Comparison of ENCODE assay signal across 1 cellular context in the genomic region with DNA sequence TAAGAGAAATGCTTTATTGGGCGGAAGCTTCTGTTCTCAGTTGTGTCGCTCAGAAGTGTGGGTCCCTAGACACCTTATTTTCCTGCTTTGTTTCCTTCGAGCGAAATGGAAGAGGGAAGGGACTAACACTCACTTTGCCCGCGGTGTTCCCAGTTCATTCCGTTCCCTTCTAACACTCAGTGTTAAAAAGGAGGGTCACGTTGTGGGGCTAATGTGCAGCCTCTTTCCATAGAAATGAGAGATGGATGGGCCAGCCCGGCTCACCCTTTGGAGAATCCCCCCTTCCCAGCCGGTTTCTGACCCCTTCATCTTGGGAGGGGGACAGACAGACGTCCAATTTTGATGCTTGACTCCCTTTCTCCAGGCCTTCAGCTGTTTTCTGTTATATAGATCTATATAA.
TF ChIP-seq lines count a peak whose summit lies in the region.

No MANE protein-coding gene starts in this region.

TF ChIP-seq in GM12878, 131 proteins besides CTCF, POLR2A, EP300 and RAD21:
- TF ChIP-seq, protein P1, sequence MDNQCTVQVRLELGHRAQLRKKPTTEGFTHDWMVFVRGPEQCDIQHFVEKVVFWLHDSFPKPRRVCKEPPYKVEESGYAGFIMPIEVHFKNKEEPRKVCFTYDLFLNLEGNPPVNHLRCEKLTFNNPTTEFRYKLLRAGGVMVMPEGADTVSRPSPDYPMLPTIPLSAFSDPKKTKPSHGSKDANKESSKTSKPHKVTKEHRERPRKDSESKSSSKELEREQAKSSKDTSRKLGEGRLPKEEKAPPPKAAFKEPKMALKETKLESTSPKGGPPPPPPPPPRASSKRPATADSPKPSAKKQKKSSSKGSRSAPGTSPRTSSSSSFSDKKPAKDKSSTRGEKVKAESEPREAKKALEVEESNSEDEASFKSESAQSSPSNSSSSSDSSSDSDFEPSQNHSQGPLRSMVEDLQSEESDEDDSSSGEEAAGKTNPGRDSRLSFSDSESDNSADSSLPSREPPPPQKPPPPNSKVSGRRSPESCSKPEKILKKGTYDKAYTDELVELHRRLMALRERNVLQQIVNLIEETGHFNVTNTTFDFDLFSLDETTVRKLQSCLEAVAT (IDR thresholded peaks at IDR 0.05): peak; percentile 65; the same call in 1 of the 2 replicates
- no peak for TF ChIP-seq NBN (IDR thresholded peaks at IDR 0.05)
